In genomic region chr7:2863461-2864066, GRCh38 we compare ENCODE assay signal across 8 cellular contexts.
DNase-seq lines count a peak whose midpoint lies in the region; ATAC-seq and TF ChIP-seq lines count a peak whose summit lies in the region.

No MANE protein-coding gene starts in this region.

- H3K27ac Mint-ChIP-seq in memory B cell = peak overlapping the region; percentile 85

- TF ChIP-seq CTCF in choroid plexus epithelial cell (conservative IDR thresholded peaks at IDR 0.05; ENCODE audit: low read depth, low read length) = no peak

- peaks cover 2% of the 10 kb centered on the region for H3K36me3 Mint-ChIP-seq in memory B cell

- H3K4me3 Mint-ChIP-seq in memory B cell = peak overlapping the region; percentile 38

- H3K4me1 Mint-ChIP-seq in memory B cell = peaks cover 15% of the 10 kb centered on the region

- peak; percentile 93 for DNase-seq in GM03348 (ENCODE audit: low spot score)
- DNase-seq in LoVo (ENCODE audit: low spot score) = peak; percentile 79
- DNase-seq in activated CD4-positive, CD25-positive, alpha-beta regulatory T cell treated with anti-CD3 and anti-CD28 coated beads, Interleukin-2, amount 50 U/mL, for 72 hours = peak; percentile 76
- peak; percentile 98 for DNase-seq in choroid plexus epithelial cell (ENCODE audit: low read depth)
- no peak for DNase-seq in memory B cell (ENCODE audit: low spot score in 2 of 2)
- DNase-seq in stimulated activated CD8-positive, alpha-beta memory T cell treated with anti-CD3 and anti-CD28 coated beads, Interleukin-15, amount 100 ng/mL, for 24 hours (ENCODE audit: low read depth) = peak; percentile 26
- DNase-seq in ecto neural progenitor cell (ENCODE audit: low spot score) = no peak

- peak overlapping the region; percentile 15 for H3K4me3 ChIP-seq in choroid plexus epithelial cell (ENCODE audit: low read depth, low read length)

- H3K9me3 Mint-ChIP-seq in memory B cell = no peaks in the 10 kb centered on the region

- ATAC-seq in GM21825 (IDR thresholded peaks at IDR 0.05; ENCODE audit: unreplicated experiment) (peak; percentile 94), memory B cell (ENCODE audit: low read depth) (peak; percentile 60)

- no peaks in the 10 kb centered on the region for H3K27me3 Mint-ChIP-seq in memory B cell

Comparison
In these comparisons a context has a peak if more than half of its experiments do, and no peak if none do; other contexts are left out.
1. DNase-seq: peak in GM03348 (single experiment), LoVo (single experiment), activated CD4-positive, CD25-positive, alpha-beta regulatory T cell treated with anti-CD3 and anti-CD28 coated beads, Interleukin-2, amount 50 U/mL, for 72 hours (single experiment), choroid plexus epithelial cell (single experiment) and stimulated activated CD8-positive, alpha-beta memory T cell treated with anti-CD3 and anti-CD28 coated beads, Interleukin-15, amount 100 ng/mL, for 24 hours (single experiment); none in memory B cell (0 of 2) and ecto neural progenitor cell (single experiment).